1 cellular context compared by ENCODE assay signal in genomic region chr6:24667378-24667803, GRCh38.
TF ChIP-seq lines count a peak whose summit lies in the region.

No MANE protein-coding gene starts in this region.

TF ChIP-seq in H1, 55 proteins besides CTCF, POLR2A, EP300 and RAD21:
- TF ChIP-seq ATF3 (IDR thresholded peaks at IDR 0.05; ENCODE audit: insufficient read depth, low read depth, low read length) (no peak), JUN (IDR thresholded peaks at IDR 0.05; ENCODE audit: low read depth, low read length) (no peak), HDAC6 (IDR thresholded peaks at IDR 0.05; ENCODE audit: low read depth, low read length) (no peak), SAP30 (IDR thresholded peaks at IDR 0.05; ENCODE audit: insufficient read depth, insufficient replicate concordance, low read length) (no peak), BACH1 (IDR thresholded peaks at IDR 0.05; ENCODE audit: low read length) (no peak), CTBP2 (IDR thresholded peaks at IDR 0.05; ENCODE audit: borderline replicate concordance, insufficient read depth, insufficient read length, low read length) (no peak), ASH2L (IDR thresholded peaks at IDR 0.05; ENCODE audit: low read length) (no peak), RXRA (IDR thresholded peaks at IDR 0.05; ENCODE audit: insufficient read depth, low read depth, low read length) (no peak), CREB1 (IDR thresholded peaks at IDR 0.05) (no peak), CEBPB (IDR thresholded peaks at IDR 0.05; ENCODE audit: low read depth, low read length) (no peak), MAFK (IDR thresholded peaks at IDR 0.05; ENCODE audit: low read depth, low read length) (no peak), NANOG (IDR thresholded peaks at IDR 0.05; ENCODE audit: insufficient read depth, low read depth, low read length, poor library complexity, severe bottlenecking) (no peak), RBBP5 (IDR thresholded peaks at IDR 0.05; ENCODE audit: borderline replicate concordance, low read depth, low read length) (no peak), GABPA (IDR thresholded peaks at IDR 0.05; ENCODE audit: borderline replicate concordance, insufficient read depth, low read length) (no peak), PHF8 (conservative IDR thresholded peaks at IDR 0.05; ENCODE audit: low read depth, low read length) (no peak), EZH2 (IDR thresholded peaks at IDR 0.05; ENCODE audit: low read depth, low read length, severe bottlenecking) (no peak), CBX5 (IDR thresholded peaks at IDR 0.05; ENCODE audit: low read depth, low read length) (no peak), HDAC2 (IDR thresholded peaks at IDR 0.05; ENCODE audit: borderline replicate concordance in 1 of 2, low read depth in 2 of 2, low read length in 2 of 2) (no peak)
- TF ChIP-seq, protein P1, sequence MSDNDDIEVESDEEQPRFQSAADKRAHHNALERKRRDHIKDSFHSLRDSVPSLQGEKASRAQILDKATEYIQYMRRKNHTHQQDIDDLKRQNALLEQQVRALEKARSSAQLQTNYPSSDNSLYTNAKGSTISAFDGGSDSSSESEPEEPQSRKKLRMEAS (IDR thresholded peaks at IDR 0.05): no peak
